In the genomic region with DNA sequence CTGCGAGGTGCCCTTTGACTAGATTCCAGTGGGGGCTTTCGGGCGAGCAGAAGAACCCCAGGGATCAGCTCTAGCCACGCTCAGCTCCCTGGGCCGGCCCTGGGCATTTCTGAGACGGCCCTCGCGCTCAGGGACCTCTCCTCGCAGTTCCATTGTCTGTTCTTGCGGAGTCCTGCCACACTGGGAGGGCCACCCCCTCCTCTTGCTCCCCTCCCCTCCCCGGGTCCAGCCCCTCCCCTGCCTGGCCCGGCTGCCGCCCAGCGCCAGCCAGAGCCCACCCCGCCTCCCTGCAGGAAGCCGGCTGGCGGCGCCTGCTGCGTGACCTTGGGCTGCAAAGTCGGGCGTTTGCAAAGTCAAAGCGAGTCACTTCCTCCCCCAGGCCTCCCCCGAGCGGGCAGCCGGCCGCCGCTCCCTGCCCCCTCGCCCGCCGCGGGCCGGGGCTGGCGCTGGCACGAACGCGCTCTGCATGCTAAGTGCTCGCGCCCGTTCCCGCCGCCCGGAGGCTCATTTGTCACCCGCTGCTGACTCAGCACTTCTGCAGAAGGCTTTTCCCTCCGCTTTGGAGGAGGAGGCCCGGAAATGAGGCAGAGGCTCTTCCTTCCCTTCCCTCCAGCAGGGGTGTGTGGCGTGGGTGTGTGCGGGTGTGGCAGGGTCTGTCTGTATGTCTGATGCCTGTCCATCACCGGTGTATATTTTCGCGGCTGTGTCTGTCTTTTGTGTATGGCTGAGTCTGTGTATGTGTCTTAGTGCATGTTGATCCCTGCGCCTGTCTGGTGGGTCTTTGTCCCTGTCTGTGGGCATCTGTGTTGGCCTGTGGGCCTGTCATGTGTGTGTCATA, we compare ENCODE assay signal across 8 cellular contexts.
DNase-seq lines count a peak whose midpoint lies in the region; ATAC-seq, FAIRE-seq and TF ChIP-seq lines count a peak whose summit lies in the region.

No MANE protein-coding gene starts in this region.

- H3K4me3 ChIP-seq in GM08714 (ENCODE audit: low read length) = peak overlapping the region; percentile 38; the same call in 1 of the 2 replicates
- no peak overlapping the region for H3K4me3 ChIP-seq in astrocyte (ENCODE audit: insufficient read depth, low read depth, low read length)
- H3K4me3 ChIP-seq in hepatocyte = no peak overlapping the region
- H3K4me3 ChIP-seq in aorta (ENCODE audit: low read length in 2 of 2) = no peak overlapping the region

- H3K36me3 Mint-ChIP-seq in astrocyte (ENCODE audit: low read depth, unreplicated experiment) = peaks cover 6% of the 10 kb centered on the region

- WGBS in hepatocyte (ENCODE audit: low lambda C conversion rate, missing lambda C conversion rate) = 4% methylated on average over 34 of the region's 51 CpGs
- whole genome bisulfite sequencing in aorta, 2 donors = 2% methylated on average over 42 to 51 of the region's 51 CpGs

- H2AFZ ChIP-seq in astrocyte (ENCODE audit: low read depth, low read length) = peak overlapping the region; percentile 47
- H2AFZ ChIP-seq in hepatocyte = peak overlapping the region; percentile 7

- peaks cover 18% of the 10 kb centered on the region for H3K79me2 ChIP-seq in astrocyte (ENCODE audit: insufficient read depth, low read length)
- no peaks in the 10 kb centered on the region for H3K79me2 ChIP-seq in hepatocyte

- DNase-seq in NCI-H2029 treated with DMSO at 0.1 percent for 48 hours (lab: John Stamatoyannopoulos, UW) (peak; percentile 70), T-helper 9 cell (peak; percentile 84), astrocyte (ENCODE audit: low read depth) (peak; percentile 88), hepatocyte (ENCODE audit: low spot score) (peak; percentile 97), retina (peak; percentile 93), aorta (peak; percentile 96 to 97)

- peak overlapping the region; percentile 74 for H3K9ac ChIP-seq in astrocyte (ENCODE audit: low read length)

- H3K4me1 ChIP-seq in astrocyte (ENCODE audit: insufficient read depth, low read length) (peaks cover 69% of the 10 kb centered on the region), hepatocyte (ENCODE audit: insufficient read depth) (peaks cover 45% of the 10 kb centered on the region), aorta (ENCODE audit: control insufficient read depth in 1 of 2, insufficient read depth in 2 of 2, low read length in 2 of 2) (no peaks in the 10 kb centered on the region)

- H3K27me3 ChIP-seq in astrocyte (ENCODE audit: insufficient read depth, low read length) = no peaks in the 10 kb centered on the region
- no peaks in the 10 kb centered on the region for H3K27me3 ChIP-seq in hepatocyte
- H3K27me3 ChIP-seq in aorta (ENCODE audit: control insufficient read depth in 1 of 2, insufficient read depth in 2 of 2, low read length in 1 of 2) = no peaks in the 10 kb centered on the region

- H3K36me3 ChIP-seq in astrocyte (ENCODE audit: insufficient read depth, low read length) = no peaks in the 10 kb centered on the region
- no peaks in the 10 kb centered on the region for H3K36me3 ChIP-seq in hepatocyte (replicated peaks; ENCODE audit: insufficient read depth, low read depth)
- no peaks in the 10 kb centered on the region for H3K36me3 ChIP-seq in aorta (ENCODE audit: control insufficient read depth in 1 of 2, insufficient read depth in 2 of 2, low read length in 1 of 2)

- H4K20me1 ChIP-seq in astrocyte (ENCODE audit: insufficient read depth, low read length) (no peaks in the 10 kb centered on the region), hepatocyte (ENCODE audit: insufficient read depth, poor library complexity, severe bottlenecking) (no peaks in the 10 kb centered on the region)

- FAIRE-seq in astrocyte (lab: Jason Lieb, UNC) = no peak

- H3K27ac Mint-ChIP-seq in astrocyte (ENCODE audit: unreplicated experiment) = peak overlapping the region; percentile 96

- H3K9me3 Mint-ChIP-seq in astrocyte (ENCODE audit: unreplicated experiment) = no peaks in the 10 kb centered on the region

- no peak for TF ChIP-seq CTCF in astrocyte (IDR thresholded peaks at IDR 0.05; ENCODE audit: insufficient read depth, low read depth, low read length)
- TF ChIP-seq CTCF in hepatocyte (IDR thresholded peaks at IDR 0.05; ENCODE audit: poor library complexity) = peak; percentile 2

- no peaks in the 10 kb centered on the region for H3K9me2 ChIP-seq in hepatocyte (replicated peaks; ENCODE audit: insufficient read depth)

- peak overlapping the region; percentile 72 for H3K4me3 Mint-ChIP-seq in astrocyte (ENCODE audit: unreplicated experiment)

- H3K27me3 Mint-ChIP-seq in astrocyte (ENCODE audit: low read depth, unreplicated experiment) = no peaks in the 10 kb centered on the region

- H3K9me3 ChIP-seq in astrocyte (ENCODE audit: insufficient read depth, low read depth, low read length) (no peaks in the 10 kb centered on the region), hepatocyte (ENCODE audit: low read depth) (no peaks in the 10 kb centered on the region), aorta (ENCODE audit: control insufficient read depth, low read length) (no peaks in the 10 kb centered on the region)

- H3K4me2 ChIP-seq in astrocyte (ENCODE audit: low read length) (peak overlapping the region; percentile 81), hepatocyte (peak overlapping the region; percentile 75)

- peaks cover 51% of the 10 kb centered on the region for H3K4me1 Mint-ChIP-seq in astrocyte (ENCODE audit: low read depth, unreplicated experiment)

- intact Hi-C loops in aorta (cut with DNase I) = loop anchor here (2.0 to 5.0 kb wide), 4 partner anchors 38 to 81 kb away; no protein-coding TSS in a partner anchor

- H3K27ac ChIP-seq in astrocyte (ENCODE audit: low read depth, low read length) = peak overlapping the region; percentile 69
- H3K27ac ChIP-seq in hepatocyte = peak overlapping the region; percentile 95
- H3K27ac ChIP-seq in aorta (ENCODE audit: low read depth in 1 of 2, low read length in 2 of 2) = peak overlapping the region; percentile 47 to 93

- ATAC-seq in HG02763 (IDR thresholded peaks at IDR 0.05; ENCODE audit: unreplicated experiment) = peak; percentile 24
- ATAC-seq in aorta (ENCODE audit: low FRiP score) = peak; percentile 91
